In genomic region chr5:133896446-133896845, GRCh38 we compare ENCODE assay signal across 20 cellular contexts.
"Had no signal": no experiment of that assay in that cellular context is flagged by ENCODE, and none has a peak within 500 bp of the region (broad histone marks: within the 10 kb centered on the region; RNA-seq: fewer than 3 reads in every experiment).

No MANE protein-coding gene starts in this region.

- H3K27me3 ChIP-seq: neural progenitor cell, pancreas, suprapubic skin, tibial artery, upper lobe of left lung, vagina had no signal

- H2AFZ ChIP-seq: neural progenitor cell had no signal

- H3K4me2 ChIP-seq: neural progenitor cell had no signal

- H3K4me1 ChIP-seq: neural progenitor cell, pancreas, tibial artery, upper lobe of left lung, vagina had no signal

- H3K4me3 ChIP-seq: lung, neural progenitor cell, pancreas, suprapubic skin, tibial artery, upper lobe of left lung, vagina had no signal

- DNase-seq: dermis blood vessel endothelial cell; erythroblast; left colon; left ventricle myocardium superior; mesenchymal stem cell; midbrain; occipital lobe; pancreas; right cardiac atrium; small intestine; stimulated activated CD4-positive, alpha-beta T cell treated with anti-CD3 and anti-CD28 coated beads, Interleukin-2, amount 100 ng/mL, for 48 hours; stimulated activated naive CD8-positive, alpha-beta T cell treated with anti-CD3 and anti-CD28 coated beads, Interleukin-15, Interleukin-2, amounts not matched to agents 100 U/mL and 50 U/mL, for 24 hours; tibial artery; upper lobe of left lung had no signal

- H3K9me3 ChIP-seq: pancreas, suprapubic skin, tibial artery, upper lobe of left lung, vagina had no signal

- H3K36me3 ChIP-seq: neural progenitor cell, pancreas, suprapubic skin, tibial artery, upper lobe of left lung, vagina had no signal

- H3K9ac ChIP-seq: neural progenitor cell had no signal

- ATAC-seq: left colon; left ventricle myocardium superior; pancreas; right cardiac atrium; stimulated activated naive CD8-positive, alpha-beta T cell treated with anti-CD3 and anti-CD28 coated beads, Interleukin-15, Interleukin-2, amounts not matched to agents 100 U/mL and 50 U/mL, for 24 hours had no signal

- FAIRE-seq: endothelial cell of umbilical vein, pancreas, small intestine had no signal

- H3K27ac ChIP-seq: foreskin keratinocyte, neural progenitor cell, pancreas, suprapubic skin, tibial artery, upper lobe of left lung, vagina had no signal
